In the genomic region with DNA sequence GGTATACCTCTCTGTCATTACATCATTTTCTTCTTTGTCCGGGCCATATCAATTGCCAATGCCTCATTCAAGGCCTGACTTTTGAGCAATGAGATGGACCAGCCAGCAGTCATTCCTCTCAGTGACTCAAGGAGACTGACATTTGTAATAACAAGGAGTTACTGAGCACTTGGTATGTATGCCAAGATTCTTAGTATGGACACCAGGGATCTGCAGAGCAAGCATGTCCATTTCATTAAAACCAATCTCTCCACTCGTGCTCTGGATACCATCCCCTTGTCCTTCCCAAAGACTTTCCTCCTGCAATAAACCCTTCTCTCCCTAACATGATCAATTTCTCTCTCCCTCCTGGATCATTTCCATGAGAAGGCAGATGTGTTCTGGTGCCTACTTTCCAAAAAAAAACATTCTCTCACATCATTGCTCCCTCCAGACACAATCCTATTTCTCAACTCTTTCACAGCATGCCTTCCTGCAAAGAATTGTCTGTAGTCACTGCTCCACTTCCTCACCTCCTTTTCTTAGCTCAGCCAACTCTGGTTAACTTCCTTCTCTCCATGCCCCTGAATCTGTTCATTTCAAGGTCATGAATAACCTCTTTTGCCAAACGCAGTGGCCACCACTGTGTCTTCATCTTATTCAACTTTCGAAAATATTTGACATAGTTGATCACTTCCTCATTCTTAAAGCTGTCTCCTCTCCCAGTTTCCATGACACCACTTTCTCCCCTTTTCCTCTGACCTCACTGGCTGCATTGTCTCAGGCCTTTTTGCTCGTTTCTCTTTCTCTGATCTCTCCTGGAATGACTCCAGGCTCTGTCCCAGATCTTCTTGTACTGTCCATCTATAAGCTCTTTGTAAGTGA, we compare ENCODE assay signal across 9 cellular contexts.
DNase-seq lines count a peak whose midpoint lies in the region; ATAC-seq and TF ChIP-seq lines count a peak whose summit lies in the region.
"Had no signal": no experiment of that assay in that cellular context is flagged by ENCODE, and none has a peak within 500 bp of the region (broad histone marks: within the 10 kb centered on the region; RNA-seq: fewer than 3 reads in every experiment).

No MANE protein-coding gene starts in this region.

- H3K4me3 Mint-ChIP-seq in activated T-helper 17 cell treated with anti-CD3 and anti-CD28 coated beads, Interleukin-2, amount 50 U/mL, for 72 hours: no peak overlapping the region

- WGBS in tibial nerve, 2 donors: 35 to 36% methylated on average over 5 of the region's 5 CpGs

- RAD21 ChIA-PET in HCT116 (lab: Charles Lee; ENCODE audit: low non-redundant PET in 1 of 2, low total read pairs in 2 of 2, uncharacterized antibody in 2 of 2, unreplicated experiment in 2 of 2): no interaction called here

- POLR2A ChIA-PET in HCT116 (lab: Charles Lee): no interaction called here

- H3K4me3 ChIP-seq in HCT116 (replicated peaks in 1 of 2; ENCODE audit: low read depth in 1 of 2, low read length in 2 of 2) (no peak overlapping the region), tibial nerve (no peak overlapping the region)

- no peak overlapping the region for H3K9ac ChIP-seq in HCT116 (ENCODE audit: low read length)

- H3K27ac ChIP-seq in HCT116 (ENCODE audit: low read depth, low read length): no peak overlapping the region
- H3K27ac ChIP-seq in tibial nerve: peak overlapping the region; percentile 21 to 83 (median 60)

- H3K36me3 Mint-ChIP-seq in activated T-helper 17 cell treated with anti-CD3 and anti-CD28 coated beads, Interleukin-2, amount 50 U/mL, for 72 hours (ENCODE audit: low read depth): no peaks in the 10 kb centered on the region

- peak; percentile 73 for DNase-seq in AG20443 (ENCODE audit: low spot score)
- no peak for DNase-seq in HCT116 (ENCODE audit: low read depth, low spot score)
- DNase-seq in hippocampal formation (lab: John Stamatoyannopoulos, UW): peak; percentile 4 to 11
- peak in 1 of 2 donors; percentile 53 for DNase-seq in tibial nerve (ENCODE audit: low spot score in 2 of 2)
- DNase-seq: DND-41 had no signal

- TF ChIP-seq POLR2A in HCT116 (IDR thresholded peaks at IDR 0.05; ENCODE audit: borderline replicate concordance, extremely low read depth, insufficient read depth, insufficient read length): no peak
- peak in 1 of 2 donors; percentile 7 for TF ChIP-seq POLR2A in tibial nerve (IDR thresholded peaks at IDR 0.05)

- TF ChIP-seq RAD21 in HCT116 (IDR thresholded peaks at IDR 0.05; ENCODE audit: low read depth): no peak

- TF ChIP-seq EP300 in tibial nerve (IDR thresholded peaks at IDR 0.05): peak; percentile 64 to 73

- H3K27ac Mint-ChIP-seq in activated T-helper 17 cell treated with anti-CD3 and anti-CD28 coated beads, Interleukin-2, amount 50 U/mL, for 72 hours: no peak overlapping the region

- ATAC-seq in HCT116 (no peak), SK-N-SH treated with all-trans-retinoic acid at 6 μM for 48 hours (peak; percentile 82), GM19035 (IDR thresholded peaks at IDR 0.05; ENCODE audit: unreplicated experiment) (no peak), HG03108 (IDR thresholded peaks at IDR 0.05; ENCODE audit: unreplicated experiment) (no peak)
- ATAC-seq in activated T-helper 17 cell treated with anti-CD3 and anti-CD28 coated beads, Interleukin-2, amount 50 U/mL, for 72 hours (replicated peaks): no peak

- H3K36me3 ChIP-seq in HCT116 (ENCODE audit: control insufficient read depth in 1 of 2, insufficient read depth in 2 of 2, low read length in 2 of 2): no peaks in the 10 kb centered on the region
- H3K36me3 ChIP-seq in tibial nerve: no peaks in the 10 kb centered on the region

- H3K4me1 Mint-ChIP-seq in activated T-helper 17 cell treated with anti-CD3 and anti-CD28 coated beads, Interleukin-2, amount 50 U/mL, for 72 hours: no peaks in the 10 kb centered on the region

- no peaks in the 10 kb centered on the region for H3K9me3 Mint-ChIP-seq in activated T-helper 17 cell treated with anti-CD3 and anti-CD28 coated beads, Interleukin-2, amount 50 U/mL, for 72 hours

- H3K4me2 ChIP-seq in HCT116 (ENCODE audit: low read length): 0 out of 2 replicates have a peak overlapping the region, but pooled peaks have one; percentile 1

- H3K79me2 ChIP-seq in HCT116 (ENCODE audit: insufficient read depth, low read length): no peaks in the 10 kb centered on the region

- no peak overlapping the region for H2AFZ ChIP-seq in HCT116 (ENCODE audit: low read depth, low read length, poor library complexity, severe bottlenecking)

- no peak for TF ChIP-seq CTCF in HCT116 (IDR thresholded peaks at IDR 0.05 in 2 of 3, conservative IDR thresholded peaks at IDR 0.05 in 1 of 3; ENCODE audit: borderline replicate concordance in 1 of 3, insufficient read depth in 1 of 3, low read depth in 2 of 3, low read length in 2 of 3)
- no peak for TF ChIP-seq CTCF in tibial nerve (IDR thresholded peaks at IDR 0.05)

- no peaks in the 10 kb centered on the region for H3K9me2 ChIP-seq in HCT116 (ENCODE audit: insufficient read depth)

- H3K9me3 ChIP-seq in HCT116 (ENCODE audit: control insufficient read depth in 1 of 2, insufficient read depth in 1 of 2, low read depth in 1 of 2, low read length in 2 of 2) (no peaks in the 10 kb centered on the region), tibial nerve (no peaks in the 10 kb centered on the region)

- H3K27me3 Mint-ChIP-seq in activated T-helper 17 cell treated with anti-CD3 and anti-CD28 coated beads, Interleukin-2, amount 50 U/mL, for 72 hours: peaks cover 30% of the 10 kb centered on the region

- intact Hi-C loops in HCT116 (cut with micrococcal nuclease): no loop called here

- H3K4me1 ChIP-seq in HCT116 (ENCODE audit: control insufficient read depth in 1 of 2, insufficient read depth in 2 of 2, low read length in 2 of 2) (peaks cover 0 to 7% of the 10 kb centered on the region in 2 experiments; a peak in 1 of 4 replicates), tibial nerve (peaks cover 0 to 54% (median 10%) of the 10 kb centered on the region in 4 donors)

- CTCF ChIA-PET in HCT116 (lab: Charles Lee): no interaction called here

- BruUV-seq in HCT116 (replicated peaks; lab: Mats Ljungman, UMichigan): no TSS peak

- H3K27me3 ChIP-seq in HCT116 (ENCODE audit: insufficient read depth, low read length) (no peaks in the 10 kb centered on the region), tibial nerve (no peaks in the 10 kb centered on the region)

- no peaks in the 10 kb centered on the region for H4K20me1 ChIP-seq in HCT116 (ENCODE audit: insufficient read depth)

TF ChIP-seq in HCT116, 20 proteins besides CTCF, POLR2A, EP300 and RAD21 (continues in another document):
- TF ChIP-seq, protein P1, sequence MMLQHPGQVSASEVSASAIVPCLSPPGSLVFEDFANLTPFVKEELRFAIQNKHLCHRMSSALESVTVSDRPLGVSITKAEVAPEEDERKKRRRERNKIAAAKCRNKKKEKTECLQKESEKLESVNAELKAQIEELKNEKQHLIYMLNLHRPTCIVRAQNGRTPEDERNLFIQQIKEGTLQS (IDR thresholded peaks at IDR 0.05): no peak
- no peak for TF ChIP-seq ZFX (IDR thresholded peaks at IDR 0.05)

TF ChIP-seq in SK-N-SH treated with all-trans-retinoic acid at 6 μM for 48 hours, 23 proteins besides CTCF, POLR2A, EP300 and RAD21:
- no peak for TF ChIP-seq CSDC2 (CRISPR knock-in tag; IDR thresholded peaks at IDR 0.05)
- TF ChIP-seq ZNF8 (CRISPR knock-in tag; IDR thresholded peaks at IDR 0.05): no peak
- TF ChIP-seq ZC3H10 (CRISPR knock-in tag; IDR thresholded peaks at IDR 0.05): no peak
- no peak for TF ChIP-seq PATZ1 (CRISPR knock-in tag; IDR thresholded peaks at IDR 0.05; ENCODE audit: borderline replicate concordance)
- no peak for TF ChIP-seq ZFP3 (CRISPR knock-in tag; IDR thresholded peaks at IDR 0.05)
- TF ChIP-seq ISL1 (CRISPR knock-in tag; IDR thresholded peaks at IDR 0.05): no peak
- no peak for TF ChIP-seq POU6F1 (CRISPR knock-in tag; IDR thresholded peaks at IDR 0.05; ENCODE audit: borderline replicate concordance, low read depth)
